Comparison of ENCODE assay signal across 8 cellular contexts in genomic region chr6:79077680-79078056, GRCh38. TPM values are rescaled to one million over a fixed set of nuclear protein-coding genes. Genes with fewer than 3 reads are reported as not detected.
DNase-seq lines count a peak whose midpoint lies in the region; ATAC-seq and TF ChIP-seq lines count a peak whose summit lies in the region.

No MANE protein-coding gene starts in this region.

- DNase-seq in D341Med (ENCODE audit: low spot score) = peak; percentile 72
- DNase-seq in PC-9 = no peak
- DNase-seq in choroid plexus epithelial cell (ENCODE audit: low read depth) = no peak
- DNase-seq in uterus = no peak
- DNase-seq in DMS114 treated with DMSO at 0.1 percent for 48 hours (lab: John Stamatoyannopoulos, UW; ENCODE audit: unreplicated experiment) = no peak

- no TSS peak for BruUV-seq in PC-9 (replicated peaks; lab: Mats Ljungman, UMichigan)

- H3K4me2 ChIP-seq in PC-9 = peak overlapping the region; percentile 90

- peak overlapping the region; percentile 96; the same call in 1 of the 2 replicates for H2AFZ ChIP-seq in PC-9

- POLR2A ChIA-PET in PC-9 (lab: Charles Lee; ENCODE audit: unreplicated experiment) = no interaction called here

- H3K27ac ChIP-seq in PC-9 (peak overlapping the region; percentile 69), uterus (peak overlapping the region; percentile 99)

- TF ChIP-seq CTCF in PC-9 (conservative IDR thresholded peaks at IDR 0.05) = no peak
- TF ChIP-seq CTCF in choroid plexus epithelial cell (conservative IDR thresholded peaks at IDR 0.05; ENCODE audit: low read depth, low read length) = no peak
- no peak for TF ChIP-seq CTCF in uterus (IDR thresholded peaks at IDR 0.05)

- H4K20me1 ChIP-seq in PC-9 (ENCODE audit: insufficient read depth) = peaks cover 5% of the 10 kb centered on the region; the same call in 1 of the 2 replicates

- H3K27me3 ChIP-seq in PC-9 (ENCODE audit: insufficient read depth, low read depth) = no peaks in the 10 kb centered on the region
- H3K27me3 ChIP-seq in mononuclear cell (ENCODE audit: insufficient read depth, low read length) = no peaks in the 10 kb centered on the region
- H3K27me3 ChIP-seq in uterus = no peaks in the 10 kb centered on the region

- peak overlapping the region; percentile 89 for H3K4me3 ChIP-seq in PC-9
- H3K4me3 ChIP-seq in choroid plexus epithelial cell (ENCODE audit: low read depth, low read length) = peak overlapping the region; percentile 89
- peak overlapping the region; percentile 64 for H3K4me3 ChIP-seq in mononuclear cell (ENCODE audit: low read length)
- peak overlapping the region; percentile 90 to 98 for H3K4me3 ChIP-seq in uterus

- H3F3A ChIP-seq in PC-9 (ENCODE audit: insufficient read depth, low read depth) = 0 out of 2 replicates have a peak, but pooled peaks cover 4% of the 10 kb centered on the region

- H3K9me3 ChIP-seq in PC-9 (ENCODE audit: insufficient read depth, low read depth) (no peaks in the 10 kb centered on the region), mononuclear cell (ENCODE audit: low read depth, low read length) (no peaks in the 10 kb centered on the region), uterus (no peaks in the 10 kb centered on the region)

- peaks cover 41% of the 10 kb centered on the region for H3K79me2 ChIP-seq in PC-9 (ENCODE audit: low read depth)

- CTCF ChIA-PET in PC-9 (lab: Charles Lee) = no interaction called here

- intact Hi-C loops in PC-9 (cut with micrococcal nuclease; ENCODE audit: unreplicated experiment) = loop anchor here (2.0 to 10.0 kb wide), 8 partner anchors 90 to 737 kb away; partner anchors contain the start of gene LCA5
- intact Hi-C loops in uterus (cut with DNase I; ENCODE audit: low total_unique reads) = no loop called here

- H3K36me3 ChIP-seq in PC-9 (ENCODE audit: low read depth) = peaks cover 6% of the 10 kb centered on the region; the same call in 1 of the 2 replicates
- H3K36me3 ChIP-seq in uterus = no peaks in the 10 kb centered on the region

- H3K9me2 ChIP-seq in PC-9 (ENCODE audit: insufficient read depth) = no peaks in the 10 kb centered on the region

- H3K4me1 ChIP-seq in PC-9 (replicated peaks; ENCODE audit: insufficient read depth) (peaks cover 22% of the 10 kb centered on the region; the same call in 1 of the 2 replicates), mononuclear cell (ENCODE audit: insufficient read depth, low read length) (peaks cover 8% of the 10 kb centered on the region), uterus (peaks cover 5 to 10% of the 10 kb centered on the region in 2 donors)

- no peak for TF ChIP-seq POLR2A in uterus (IDR thresholded peaks at IDR 0.05)

- ATAC-seq in GM19328 (IDR thresholded peaks at IDR 0.05; ENCODE audit: unreplicated experiment) (peak; percentile 26), HG03196 (IDR thresholded peaks at IDR 0.05; ENCODE audit: unreplicated experiment) (peak; percentile 14)

RNA-seq across cellular contexts. Expression of gene PHIP, which starts 0.4 kb away (rescaled TPM):
- total RNA-seq in PC-9 (2021) (20.6 and 29.0 TPM in 2 replicates), mononuclear cell (69.3 TPM), uterus (10 to 100 TPM; 40.6 to 85.3 (median 53.9) TPM)
